In genomic region chr4:157072002-157072401, GRCh38 we compare ENCODE assay signal across 19 cellular contexts. TPM values are rescaled to one million over a fixed set of nuclear protein-coding genes. Genes with fewer than 3 reads are reported as not detected.
DNase-seq lines count a peak whose midpoint lies in the region; ATAC-seq, FAIRE-seq and TF ChIP-seq lines count a peak whose summit lies in the region.
"Had no signal": no experiment of that assay in that cellular context is flagged by ENCODE, and none has a peak within 500 bp of the region (broad histone marks: within the 10 kb centered on the region; RNA-seq: fewer than 3 reads in every experiment).

No MANE protein-coding gene starts in this region.

- H3K27me3 ChIP-seq in foreskin keratinocyte, result no peaks in the 10 kb centered on the region

- H3K4me1 ChIP-seq in foreskin keratinocyte, result peaks cover 9% of the 10 kb centered on the region
- H3K4me1 ChIP-seq: colonic mucosa had no signal

- no peak overlapping the region for H3K27ac ChIP-seq in foreskin keratinocyte
- H3K27ac ChIP-seq: colonic mucosa, suprapubic skin had no signal

- no peak for FAIRE-seq in HTR-8/SVneo (lab: Jason Lieb, UNC)

- TF ChIP-seq CTCF in foreskin keratinocyte (conservative IDR thresholded peaks at IDR 0.05), result no peak

- ATAC-seq in foreskin keratinocyte (peak; percentile 70), GM18867 (IDR thresholded peaks at IDR 0.05; ENCODE audit: unreplicated experiment) (no peak)
- ATAC-seq: Panc1 had no signal

- DNase-seq in AG20443 (ENCODE audit: low spot score) (peak; percentile 28), HTR-8/SVneo (ENCODE audit: insufficient read length, low spot score) (peak; percentile 27), amniotic epithelial cell (ENCODE audit: low read depth) (peak; percentile 21), foreskin keratinocyte (peak in 1 of 2 donors; percentile 29), NCI-H2029 treated with DMSO at 0.1 percent for 48 hours (lab: John Stamatoyannopoulos, UW) (no peak)
- no peak for DNase-seq in activated T-cell treated with anti-CD3 and anti-CD28 coated beads, Interleukin-2, amount 50 U/mL, for 1 hour
- DNase-seq in activated CD4-positive, CD25-positive, alpha-beta regulatory T cell (lab: John Stamatoyannopoulos, UW), result no peak
- DNase-seq: activated CD4-positive, alpha-beta T cell treated with anti-CD3 and anti-CD28 coated beads, Interleukin-2, amount 10 ng/mL, durations not matched to agents 24 days and 14 days; activated naive CD8-positive, alpha-beta T cell treated with anti-CD3 and anti-CD28 coated beads, Interleukin-2, amount 10 ng/mL, durations not matched to agents 7 days and 5 days; colonic mucosa; DMS79; kidney; NCI-H1105; NCI-H345; T-helper 2 cell had no signal

RNA-seq across cellular contexts. Expression of gene GLRB, which starts 3.9 kb away (rescaled TPM):
- total RNA-seq in foreskin keratinocyte, result 1.1 and 1.2 TPM in 2 replicates
- polyA plus RNA-seq in foreskin keratinocyte, result 0.41 and 0.77 TPM in 2 replicates
- total RNA-seq: activated CD4-positive, alpha-beta T cell treated with anti-CD3 and anti-CD28 coated beads, Interleukin-2, amount 10 ng/mL, durations not matched to agents 24 days and 14 days; activated naive CD8-positive, alpha-beta T cell treated with anti-CD3 and anti-CD28 coated beads, Interleukin-2, amount 10 ng/mL, durations not matched to agents 7 days and 5 days; HT-29 had no signal

Comparison
In these comparisons a context has a peak if more than half of its experiments do, and no peak if none do; other contexts are left out.
1. DNase-seq: peak in AG20443 (single experiment), HTR-8/SVneo (single experiment) and amniotic epithelial cell (single experiment); none in NCI-H2029 treated with DMSO at 0.1 percent for 48 hours (single experiment), activated T-cell treated with anti-CD3 and anti-CD28 coated beads, Interleukin-2, amount 50 U/mL, for 1 hour (single experiment) and activated CD4-positive, CD25-positive, alpha-beta regulatory T cell (0 of 4).